In genomic region chr4:1247811-1248261, GRCh38 we compare ENCODE assay signal across 8 cellular contexts. TPM values are rescaled to one million over a fixed set of nuclear protein-coding genes. Genes with fewer than 3 reads are reported as not detected.
A peak's percentile ranks its signal among the peaks of the same experiment; 100 is the strongest.
DNase-seq lines count a peak whose midpoint lies in the region; ATAC-seq, FAIRE-seq and TF ChIP-seq lines count a peak whose summit lies in the region.

No MANE protein-coding gene starts in this region.

- H3K9me3 Mint-ChIP-seq in activated T-cell treated with anti-CD3 and anti-CD28 coated beads, Interleukin-2, amount 50 U/mL, for 4 hours, result no peaks in the 10 kb centered on the region
- no peaks in the 10 kb centered on the region for H3K9me3 Mint-ChIP-seq in memory B cell

- 0% methylated on average over 16 of the region's 45 CpGs; no CpG with 5 or more reads in 1 of the 2 experiments for WGBS in IMR-90 (ENCODE audit: extremely low coverage in 2 of 2, insufficient read length in 1 of 2), 2 experiments
- WGBS in upper lobe of left lung, 2 donors, result 0% methylated on average over 1 to 9 of the region's 45 CpGs

- peak overlapping the region; percentile 78 for H2BK120ac ChIP-seq in IMR-90 (ENCODE audit: low read depth, low read length)

- peaks cover 18% of the 10 kb centered on the region for H3K36me3 ChIP-seq in IMR-90 (ENCODE audit: control insufficient read depth, insufficient read depth, low read length)
- peaks cover 4% of the 10 kb centered on the region for H3K36me3 ChIP-seq in bronchial epithelial cell (ENCODE audit: control insufficient read depth, insufficient read depth, low read length)
- H3K36me3 ChIP-seq in upper lobe of left lung, result peaks cover 0 to 4% (median 0%) of the 10 kb centered on the region in 4 donors

- ATAC-seq in activated T-cell treated with anti-CD3 and anti-CD28 coated beads, Interleukin-2, amount 50 U/mL, for 4 hours, result peak; percentile 30 to 34
- peak; percentile 25 for ATAC-seq in IMR-90 (ENCODE audit: low read depth)
- peak; percentile 28 for ATAC-seq in memory B cell (ENCODE audit: low read depth)
- ATAC-seq in upper lobe of left lung (ENCODE audit: low FRiP score in 2 of 2), result peak in 1 of 2 donors; percentile 49

- TF ChIP-seq POLR2A in IMR-90 (IDR thresholded peaks at IDR 0.05; ENCODE audit: low read depth, low read length) (no peak), upper lobe of left lung (IDR thresholded peaks at IDR 0.05) (no peak)

- H3K9me3 ChIP-seq in IMR-90 (ENCODE audit: control insufficient read depth, insufficient read depth, low read length) (peaks cover 11% of the 10 kb centered on the region), upper lobe of left lung (no peaks in the 10 kb centered on the region)

- no peak overlapping the region for H2BK15ac ChIP-seq in IMR-90 (ENCODE audit: low read depth, low read length)

- H3K4me1 ChIP-seq in IMR-90 (ENCODE audit: control insufficient read depth, insufficient read depth, low read length) (peaks cover 19% of the 10 kb centered on the region), upper lobe of left lung (peaks cover 62 to 71% (median 62%) of the 10 kb centered on the region in 4 donors)

- in situ Hi-C loops in IMR-90 (cut with MboI; ENCODE audit: low sequenced_read_pairs), result no loop called here

- peak overlapping the region; percentile 58; the same call in 1 of the 2 replicates for H3K18ac ChIP-seq in IMR-90 (ENCODE audit: low read depth, low read length)

- CTCF ChIA-PET in IMR-90 (lab: Yijun Ruan, JAX), result no interaction called here

- H3K4me2 ChIP-seq in IMR-90 (ENCODE audit: low read depth, low read length), result peak overlapping the region; percentile 97

- peaks cover 28% of the 10 kb centered on the region for H3K9me1 ChIP-seq in IMR-90 (ENCODE audit: insufficient read depth, low read length)

- peak overlapping the region; percentile 87 for H3K27ac Mint-ChIP-seq in memory B cell

- TF ChIP-seq EP300 in upper lobe of left lung (IDR thresholded peaks at IDR 0.05), result no peak

- peak overlapping the region; percentile 100 for H3K14ac ChIP-seq in IMR-90 (replicated peaks; ENCODE audit: low read depth, low read length)

- TF ChIP-seq RAD21 in IMR-90 (IDR thresholded peaks at IDR 0.05; ENCODE audit: low read length), result no peak

- POLR2A ChIA-PET in IMR-90 (lab: Charles Lee; ENCODE audit: unreplicated experiment), result interaction anchor here (0.7 to 1.0 kb wide), 2 partner anchors 76 to 99 kb away, joined by 3 to 4 read pairs; partner anchors contain the start of genes SPON2 and UVSSA

- H3K79me1 ChIP-seq in IMR-90 (ENCODE audit: low read depth in 1 of 2, low read length in 2 of 2), result peaks cover 22 to 58% of the 10 kb centered on the region in 2 experiments

- no peak overlapping the region for H2BK20ac ChIP-seq in IMR-90 (ENCODE audit: low read depth, low read length)

- peak overlapping the region; percentile 97 for H3K56ac ChIP-seq in IMR-90 (ENCODE audit: extremely low read depth, insufficient read depth, low read length)

- peak overlapping the region; percentile 97 for H3K27ac ChIP-seq in IMR-90 (ENCODE audit: insufficient read depth, low read length)
- H3K27ac ChIP-seq in upper lobe of left lung, result peak overlapping the region; percentile 92 to 99 (median 96)

- peak overlapping the region; percentile 86 for H2AFZ ChIP-seq in IMR-90 (replicated peaks; ENCODE audit: low read length, poor library complexity)

- peaks cover 71% of the 10 kb centered on the region for H3K4me1 Mint-ChIP-seq in activated T-cell treated with anti-CD3 and anti-CD28 coated beads, Interleukin-2, amount 50 U/mL, for 4 hours (ENCODE audit: low read depth)
- peaks cover 49% of the 10 kb centered on the region for H3K4me1 Mint-ChIP-seq in memory B cell

- H3K4ac ChIP-seq in IMR-90 (ENCODE audit: low read depth, low read length), result peak overlapping the region; percentile 98

- H2BK5ac ChIP-seq in IMR-90 (ENCODE audit: low read depth, low read length, poor library complexity, severe bottlenecking), result peak overlapping the region; percentile 92

- peaks cover 3% of the 10 kb centered on the region for H3K36me3 Mint-ChIP-seq in activated T-cell treated with anti-CD3 and anti-CD28 coated beads, Interleukin-2, amount 50 U/mL, for 4 hours (ENCODE audit: insufficient read depth)
- H3K36me3 Mint-ChIP-seq in memory B cell, result peaks cover 6% of the 10 kb centered on the region

- TF ChIP-seq CTCF in IMR-90 (conservative IDR thresholded peaks at IDR 0.05; ENCODE audit: low read depth, low read length) (no peak), bronchial epithelial cell (IDR thresholded peaks at IDR 0.05; ENCODE audit: insufficient read depth, low read length, severe bottlenecking) (no peak), upper lobe of left lung (IDR thresholded peaks at IDR 0.05) (no peak)

- peak overlapping the region; percentile 98 for H4K91ac ChIP-seq in IMR-90 (ENCODE audit: insufficient read depth, low read depth, low read length)

- intact Hi-C loops in IMR-90 (cut with micrococcal nuclease), result loop anchor here (1.0 kb wide), 1 partner anchor 81 kb away; no protein-coding TSS in a partner anchor

- H3K27me3 ChIP-seq in IMR-90 (ENCODE audit: control insufficient read depth, insufficient read depth, low read length) (no peaks in the 10 kb centered on the region), bronchial epithelial cell (ENCODE audit: control insufficient read depth, insufficient read depth, low read length) (no peaks in the 10 kb centered on the region), upper lobe of left lung (no peaks in the 10 kb centered on the region)

- H2AK9ac ChIP-seq in IMR-90 (replicated peaks; ENCODE audit: low read depth, low read length, poor library complexity), result peak overlapping the region; percentile 100

- BruUV-seq in IMR-90 (replicated peaks; lab: Mats Ljungman, UMichigan), result no TSS peak

- dilution Hi-C loops in IMR-90 (cut with HindIII; ENCODE audit: low sequenced_read_pairs, unreplicated experiment), result no loop called here

- peaks cover 46% of the 10 kb centered on the region for H4K20me1 ChIP-seq in IMR-90 (ENCODE audit: insufficient read depth, low read length)

- H4K8ac ChIP-seq in IMR-90 (ENCODE audit: low read depth in 2 of 2, low read length in 2 of 2), result peak overlapping the region; percentile 95 to 97

- peak overlapping the region; percentile 90 for H3K4me3 ChIP-seq in IMR-90 (ENCODE audit: insufficient read depth, low read depth, low read length)
- H3K4me3 ChIP-seq in bronchial epithelial cell (ENCODE audit: low read depth, low read length), result peak overlapping the region; percentile 84
- peak overlapping the region; percentile 63 to 95 (median 70) for H3K4me3 ChIP-seq in upper lobe of left lung

- peak overlapping the region; percentile 99 for H3K23ac ChIP-seq in IMR-90 (ENCODE audit: low read depth, low read length)

- no peak for FAIRE-seq in bronchial epithelial cell (lab: Jason Lieb, UNC)

- H2AK5ac ChIP-seq in IMR-90 (ENCODE audit: low read depth, low read length), result peak overlapping the region; percentile 99

- no peak for DNase-seq in activated T-cell treated with anti-CD3 and anti-CD28 coated beads, Interleukin-2, amount 50 U/mL, for 4 hours
- no peak for DNase-seq in activated T-cell treated with anti-CD3 and anti-CD28 coated beads for 4 hours
- DNase-seq in IMR-90, result no peak
- DNase-seq in bronchial epithelial cell (ENCODE audit: low read depth), result peak; percentile 17
- no peak for DNase-seq in memory B cell (ENCODE audit: low spot score in 2 of 2)
- DNase-seq in upper lobe of left lung, result no peak
- DNase-seq in SKM-1 treated with dmso at 0.1 percent for 144 hours (lab: John Stamatoyannopoulos, UW; ENCODE audit: unreplicated experiment), result no peak
- no peak for DNase-seq in NCI-H2196 (lab: John Stamatoyannopoulos, UW; ENCODE audit: unreplicated experiment)

- no peaks in the 10 kb centered on the region for H3K27me3 Mint-ChIP-seq in activated T-cell treated with anti-CD3 and anti-CD28 coated beads, Interleukin-2, amount 50 U/mL, for 4 hours (ENCODE audit: low read depth)
- H3K27me3 Mint-ChIP-seq in memory B cell, result no peaks in the 10 kb centered on the region

- H3K9ac ChIP-seq in IMR-90 (ENCODE audit: low read depth, low read length), result peak overlapping the region; percentile 98

- peak overlapping the region; percentile 89 for H3K4me3 Mint-ChIP-seq in activated T-cell treated with anti-CD3 and anti-CD28 coated beads, Interleukin-2, amount 50 U/mL, for 4 hours
- peak overlapping the region; percentile 91 for H3K4me3 Mint-ChIP-seq in memory B cell

- H4K5ac ChIP-seq in IMR-90 (ENCODE audit: low read depth, low read length), result peak overlapping the region; percentile 88

TF ChIP-seq in IMR-90, 13 proteins besides CTCF, POLR2A, EP300 and RAD21 (continues in another document):
- TF ChIP-seq ELK1 (IDR thresholded peaks at IDR 0.05; ENCODE audit: borderline replicate concordance, low read depth, low read length), result no peak
- TF ChIP-seq MAZ (IDR thresholded peaks at IDR 0.05; ENCODE audit: borderline replicate concordance, low read depth, low read length), result no peak

RNA-seq across cellular contexts. Expression of gene CTBP1, which starts 1.1 kb away (rescaled TPM):
- 100 to 1,000 TPM; 166 to 186 (median 177) TPM for total RNA-seq in activated T-cell treated with anti-CD3 and anti-CD28 coated beads, Interleukin-2, amount 50 U/mL, for 4 hours
- total RNA-seq in IMR-90 (2012; rRNA removed), result 147 TPM in 2 replicates
- 212 and 237 TPM in 2 replicates for polyA plus RNA-seq in IMR-90 (2012; rRNA removed)
- polyA plus RNA-seq in IMR-90 (2012; cell fraction: cytosol; rRNA removed), result 167 and 315 TPM in 2 replicates
- 377 and 892 TPM in 2 replicates for polyA plus RNA-seq in IMR-90 (2012; cell fraction: nucleus; rRNA removed; ENCODE audit: low replicate concordance)
- total RNA-seq in bronchial epithelial cell, result 173 and 179 TPM in 2 replicates
- total RNA-seq in upper lobe of left lung, result 100 to 1,000 TPM; 142 to 483 (median 213) TPM

RNA-seq across cellular contexts. Expression of gene MAEA, which starts 41.9 kb away (rescaled TPM):
- 10 to 100 TPM; 61.9 to 66.9 (median 65.3) TPM for total RNA-seq in activated T-cell treated with anti-CD3 and anti-CD28 coated beads, Interleukin-2, amount 50 U/mL, for 4 hours
- total RNA-seq in IMR-90 (2012; rRNA removed) (61.5 and 77.2 TPM in 2 replicates), bronchial epithelial cell (44.8 and 46.1 TPM in 2 replicates), upper lobe of left lung (100 to 1,000 TPM in 1 of 6 donors, 10 to 100 TPM in 5; 58.5 to 289 (median 73.0) TPM)
- 108 and 120 TPM in 2 replicates for polyA plus RNA-seq in IMR-90 (2012; rRNA removed)
- polyA plus RNA-seq in IMR-90 (2012; cell fraction: cytosol; rRNA removed), result 108 and 119 TPM in 2 replicates
- 179 and 309 TPM in 2 replicates for polyA plus RNA-seq in IMR-90 (2012; cell fraction: nucleus; rRNA removed; ENCODE audit: low replicate concordance)
